1 cellular context compared by ENCODE assay signal in the genomic region with DNA sequence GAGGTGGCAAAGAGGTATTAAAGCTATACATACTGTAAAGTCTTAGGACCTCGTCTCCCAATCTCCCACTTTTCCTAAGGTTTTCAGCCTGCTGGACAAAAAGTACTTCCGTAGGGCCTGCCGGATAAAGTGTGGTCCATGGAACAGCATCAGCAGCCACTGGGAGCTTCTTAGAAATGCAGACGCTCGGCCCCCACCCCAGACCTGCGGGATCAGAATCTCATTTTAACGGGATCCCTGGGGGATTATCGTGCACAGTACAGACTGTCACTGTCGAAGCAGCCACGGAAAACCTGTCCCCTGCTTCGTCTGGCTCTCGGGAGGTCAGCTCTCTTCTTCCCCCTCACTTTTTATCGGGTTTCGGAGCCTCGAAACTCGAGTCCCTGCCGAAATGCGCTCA.
TF ChIP-seq lines count a peak whose summit lies in the region.

No MANE protein-coding gene starts in this region.

TF ChIP-seq in H1, 55 proteins besides CTCF, POLR2A, EP300 and RAD21:
- no peak for TF ChIP-seq E2F6 (IDR thresholded peaks at IDR 0.05)
- no peak for TF ChIP-seq ATF2 (IDR thresholded peaks at IDR 0.05; ENCODE audit: low read length)
- TF ChIP-seq RNF2 (IDR thresholded peaks at IDR 0.05; ENCODE audit: borderline replicate concordance, low read depth, low read length, missing control alignments, poor library complexity, severe bottlenecking): no peak
- no peak for TF ChIP-seq BRCA1 (IDR thresholded peaks at IDR 0.05; ENCODE audit: low read depth, low read length)
- no peak for TF ChIP-seq JUND (IDR thresholded peaks at IDR 0.05; ENCODE audit: low read length)
- TF ChIP-seq CHD2 (IDR thresholded peaks at IDR 0.05; ENCODE audit: low read length): no peak
- TF ChIP-seq CHD1 (IDR thresholded peaks at IDR 0.05; ENCODE audit: low read depth, low read length): no peak
